1 cellular context compared by ENCODE assay signal in genomic region chr2:85420743-85421705, GRCh38.
A peak's percentile ranks its signal among the peaks of the same experiment; 100 is the strongest.
TF ChIP-seq lines count a peak whose summit lies in the region.

No MANE protein-coding gene starts in this region.

TF ChIP-seq in K562, 482 proteins besides CTCF, POLR2A, EP300 and RAD21 (continued from another document and continues in another):
- peak; percentile 55 for TF ChIP-seq MGA (IDR thresholded peaks at IDR 0.05)
- no peak for TF ChIP-seq PHB (CRISPR knock-in tag; IDR thresholded peaks at IDR 0.05)
- TF ChIP-seq U2AF2 (optimal IDR thresholded peaks at IDR 0.05; ENCODE audit: low read depth, low read length), result no peak
- TF ChIP-seq NR2C1 (IDR thresholded peaks at IDR 0.05), result no peak; the same call in 1 of the 2 replicates
- peak; percentile 44; the same call in 1 of the 2 replicates for TF ChIP-seq NR2C1 (tag; IDR thresholded peaks at IDR 0.05)
- TF ChIP-seq FOS (IDR thresholded peaks at IDR 0.05; ENCODE audit: extremely low read depth, insufficient read length), result no peak
- TF ChIP-seq ELK3 (CRISPR knock-in tag; IDR thresholded peaks at IDR 0.05), result no peak
- no peak for TF ChIP-seq ZBTB43 (CRISPR knock-in tag; IDR thresholded peaks at IDR 0.05)
- TF ChIP-seq SP2 (IDR thresholded peaks at IDR 0.05; ENCODE audit: extremely low read depth, low read depth, low read length, poor library complexity, severe bottlenecking), result no peak
- TF ChIP-seq NEUROD1 (IDR thresholded peaks at IDR 0.05; ENCODE audit: borderline replicate concordance, low read depth, low read length, partially characterized antibody), result peak; percentile 61
- no peak for TF ChIP-seq PML (IDR thresholded peaks at IDR 0.05; ENCODE audit: low read length)
- no peak for TF ChIP-seq ZNF436 (CRISPR knock-in tag; IDR thresholded peaks at IDR 0.05)
- TF ChIP-seq GABPB2 (CRISPR knock-in tag; conservative IDR thresholded peaks at IDR 0.05), result no peak
- no peak for TF ChIP-seq RBM17 (IDR thresholded peaks at IDR 0.05; ENCODE audit: borderline replicate concordance, low read depth, low read length)
- peak; percentile 76 for TF ChIP-seq ZNF395 (CRISPR knock-in tag; IDR thresholded peaks at IDR 0.05)
- no peak for TF ChIP-seq BRF1 (IDR thresholded peaks at IDR 0.05; ENCODE audit: borderline replicate concordance, extremely low read depth, insufficient read length)
- TF ChIP-seq ZNF589 (CRISPR knock-in tag; IDR thresholded peaks at IDR 0.05; ENCODE audit: low read depth), result peak; percentile 19
- TF ChIP-seq DACH1 (IDR thresholded peaks at IDR 0.05; ENCODE audit: partially characterized antibody), result peak; percentile 34
- TF ChIP-seq KDM1A (IDR thresholded peaks at IDR 0.05), result peak in 1 of 2 experiments; percentile 57; a peak in 1 of 4 replicates
- TF ChIP-seq ZBTB40 (IDR thresholded peaks at IDR 0.05), result peak; percentile 19; the same call in 1 of the 2 replicates
- no peak for TF ChIP-seq ZBTB40 (CRISPR knock-in tag; IDR thresholded peaks at IDR 0.05)
- TF ChIP-seq PHB2 (IDR thresholded peaks at IDR 0.05; ENCODE audit: low read depth), result no peak
- no peak for TF ChIP-seq ZNF639 (CRISPR knock-in tag; conservative IDR thresholded peaks at IDR 0.05 in 1 of 2, IDR thresholded peaks at IDR 0.05 in 1 of 2)
